Comparison of ENCODE assay signal across 8 cellular contexts in the genomic region with DNA sequence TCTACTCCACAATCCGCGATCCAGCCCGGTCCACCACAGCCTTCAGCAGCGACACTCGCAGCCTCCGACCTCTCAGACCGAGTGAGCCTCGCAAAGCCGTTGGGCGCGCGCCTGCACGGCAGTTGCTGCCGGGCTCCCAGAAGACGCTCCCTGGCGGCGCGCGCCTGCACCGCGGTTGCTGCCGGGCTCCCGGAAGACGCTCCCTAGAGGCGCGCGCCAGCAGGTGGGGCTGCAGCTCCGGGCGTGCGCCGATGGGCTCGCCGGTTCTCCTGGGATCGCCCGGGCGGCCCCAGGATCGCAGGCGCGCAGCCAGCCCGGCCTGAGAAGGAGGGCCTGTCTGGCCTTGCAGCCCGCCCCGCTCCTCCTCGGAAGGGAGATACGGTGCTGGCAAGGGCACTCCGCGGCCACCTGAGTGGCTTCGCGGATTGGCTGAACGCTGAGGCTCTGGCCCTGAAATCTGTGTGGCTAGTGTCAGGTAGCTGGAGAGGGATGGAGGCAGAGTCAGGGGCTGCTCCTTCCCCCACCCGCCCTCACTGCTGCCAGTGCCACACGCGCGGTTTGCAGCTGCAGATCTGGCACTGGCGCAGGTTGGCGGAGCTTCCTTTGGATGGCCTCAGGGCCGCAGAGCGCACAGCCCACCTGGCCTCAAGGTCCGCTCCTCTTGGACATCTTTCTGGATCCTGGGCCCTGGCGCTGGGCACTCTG.
DNase-seq lines count a peak whose midpoint lies in the region; ATAC-seq and TF ChIP-seq lines count a peak whose summit lies in the region.
"Not testable (repeated sequence)": the region's sequence is repeated elsewhere in the genome, so short reads cannot be mapped to it uniquely, and the experiment has no call there.

No MANE protein-coding gene starts in this region.

- 0 out of 2 replicates have a peak overlapping the region, but pooled peaks have one; percentile 47 for H3K4me2 ChIP-seq in SK-N-SH

- H3F3A ChIP-seq in SK-N-SH (replicated peaks; ENCODE audit: insufficient read depth) = not testable (repeated sequence)

- H3K36me3 ChIP-seq in SK-N-SH (replicated peaks in 1 of 2; ENCODE audit: control insufficient read depth in 1 of 2, insufficient read depth in 2 of 2, low read length in 1 of 2) = not testable (repeated sequence)

- H3K27ac ChIP-seq in SK-N-SH (ENCODE audit: low read depth in 2 of 2, low read length in 1 of 2) = not testable (repeated sequence)

- not testable (repeated sequence) for H4K20me1 ChIP-seq in SK-N-SH (ENCODE audit: insufficient read depth)

- 23% methylated on average over 4 of the region's 59 CpGs for WGBS in SK-N-SH (ENCODE audit: low lambda C conversion rate)

- not testable (repeated sequence) for H3K9me3 ChIP-seq in SK-N-SH

- H3K27ac Mint-ChIP-seq in activated naive CD8-positive, alpha-beta T cell treated with anti-CD3 and anti-CD28 coated beads, Interleukin-2, amount 50 U/mL, for 24 hours; neural crest cell (ENCODE audit: unreplicated experiment); stimulated activated memory B cell treated with anti-CD40 and anti-IgM and Interleukin-4, amounts not matched to agents 10 μg/mL and 1 μg/mL and 100 μg/mL, for 72 hours: not testable (repeated sequence)

- H3K4me1 ChIP-seq in SK-N-SH (ENCODE audit: control insufficient read depth in 1 of 2, insufficient read depth in 2 of 2, low read depth in 1 of 2, low read length in 1 of 2) = not testable (repeated sequence)

- H3K36me3 Mint-ChIP-seq in activated naive CD8-positive, alpha-beta T cell treated with anti-CD3 and anti-CD28 coated beads, Interleukin-2, amount 50 U/mL, for 24 hours (ENCODE audit: low read depth); neural crest cell (ENCODE audit: low read depth); stimulated activated memory B cell treated with anti-CD40 and anti-IgM and Interleukin-4, amounts not matched to agents 10 μg/mL and 1 μg/mL and 100 μg/mL, for 72 hours: not testable (repeated sequence)

- ATAC-seq in GM21447 (IDR thresholded peaks at IDR 0.05; ENCODE audit: unreplicated experiment) (peak; percentile 99), HG03175 (IDR thresholded peaks at IDR 0.05; ENCODE audit: unreplicated experiment) (peak; percentile 76)
- peak; percentile 99 for ATAC-seq in activated naive CD8-positive, alpha-beta T cell treated with anti-CD3 and anti-CD28 coated beads, Interleukin-2, amount 50 U/mL, for 24 hours
- ATAC-seq in stimulated activated memory B cell treated with anti-CD40 and anti-IgM and Interleukin-4, amounts not matched to agents 10 μg/mL and 1 μg/mL and 100 μg/mL, for 72 hours = peak; percentile 86

- H3K27me3 ChIP-seq in SK-N-SH (ENCODE audit: insufficient read depth) = not testable (repeated sequence)

- H3K9ac ChIP-seq in SK-N-SH = not testable (repeated sequence)

- 0 out of 2 replicates have a peak, but pooled peaks have one; percentile 27 for TF ChIP-seq RAD21 in SK-N-SH (IDR thresholded peaks at IDR 0.05; ENCODE audit: low read length)

- H3K9me3 Mint-ChIP-seq in activated naive CD8-positive, alpha-beta T cell treated with anti-CD3 and anti-CD28 coated beads, Interleukin-2, amount 50 U/mL, for 24 hours; neural crest cell; stimulated activated memory B cell treated with anti-CD40 and anti-IgM and Interleukin-4, amounts not matched to agents 10 μg/mL and 1 μg/mL and 100 μg/mL, for 72 hours: not testable (repeated sequence)

- H3K9me2 ChIP-seq in SK-N-SH = not testable (repeated sequence)

- POLR2A ChIA-PET in SK-N-SH (lab: Yijun Ruan, JAX) = not testable (repeated sequence)

- peak; percentile 83 for DNase-seq in ELF-1 (ENCODE audit: low read depth, low spot score)
- not testable (repeated sequence) for DNase-seq in SK-N-SH; neural crest cell (ENCODE audit: low read depth, low spot score)
- peak; percentile 41 for DNase-seq in activated naive CD8-positive, alpha-beta T cell treated with anti-CD3 and anti-CD28 coated beads, Interleukin-2, amount 50 U/mL, for 24 hours
- DNase-seq in foreskin melanocyte = peak; percentile 15

- H3K4me3 Mint-ChIP-seq in activated naive CD8-positive, alpha-beta T cell treated with anti-CD3 and anti-CD28 coated beads, Interleukin-2, amount 50 U/mL, for 24 hours; neural crest cell; stimulated activated memory B cell treated with anti-CD40 and anti-IgM and Interleukin-4, amounts not matched to agents 10 μg/mL and 1 μg/mL and 100 μg/mL, for 72 hours: not testable (repeated sequence)

- not testable (repeated sequence) for H3K27me3 Mint-ChIP-seq in activated naive CD8-positive, alpha-beta T cell treated with anti-CD3 and anti-CD28 coated beads, Interleukin-2, amount 50 U/mL, for 24 hours; neural crest cell (ENCODE audit: low read depth); stimulated activated memory B cell treated with anti-CD40 and anti-IgM and Interleukin-4, amounts not matched to agents 10 μg/mL and 1 μg/mL and 100 μg/mL, for 72 hours

- TF ChIP-seq CTCF in SK-N-SH (IDR thresholded peaks at IDR 0.05) = not testable (repeated sequence)
- TF ChIP-seq CTCF in neural crest cell (conservative IDR thresholded peaks at IDR 0.05) = peak; percentile 31

- CTCF ChIA-PET in SK-N-SH (lab: Yijun Ruan, JAX) = not testable (repeated sequence)

- TF ChIP-seq EP300 in SK-N-SH (IDR thresholded peaks at IDR 0.05; ENCODE audit: borderline replicate concordance in 1 of 2, low read depth in 1 of 2, low read length in 1 of 2) = not testable (repeated sequence)

- not testable (repeated sequence) for H3K4me1 Mint-ChIP-seq in activated naive CD8-positive, alpha-beta T cell treated with anti-CD3 and anti-CD28 coated beads, Interleukin-2, amount 50 U/mL, for 24 hours; neural crest cell; stimulated activated memory B cell treated with anti-CD40 and anti-IgM and Interleukin-4, amounts not matched to agents 10 μg/mL and 1 μg/mL and 100 μg/mL, for 72 hours

- peak overlapping the region in 1 of 2 experiments; percentile 32; a peak in 2 of 4 replicates for H3K4me3 ChIP-seq in SK-N-SH (ENCODE audit: low read depth in 2 of 2, low read length in 1 of 2)

- H3K79me2 ChIP-seq in SK-N-SH (ENCODE audit: insufficient read depth) = not testable (repeated sequence)

- H2AFZ ChIP-seq in SK-N-SH (ENCODE audit: low read depth) = not testable (repeated sequence)
